In the genomic region with DNA sequence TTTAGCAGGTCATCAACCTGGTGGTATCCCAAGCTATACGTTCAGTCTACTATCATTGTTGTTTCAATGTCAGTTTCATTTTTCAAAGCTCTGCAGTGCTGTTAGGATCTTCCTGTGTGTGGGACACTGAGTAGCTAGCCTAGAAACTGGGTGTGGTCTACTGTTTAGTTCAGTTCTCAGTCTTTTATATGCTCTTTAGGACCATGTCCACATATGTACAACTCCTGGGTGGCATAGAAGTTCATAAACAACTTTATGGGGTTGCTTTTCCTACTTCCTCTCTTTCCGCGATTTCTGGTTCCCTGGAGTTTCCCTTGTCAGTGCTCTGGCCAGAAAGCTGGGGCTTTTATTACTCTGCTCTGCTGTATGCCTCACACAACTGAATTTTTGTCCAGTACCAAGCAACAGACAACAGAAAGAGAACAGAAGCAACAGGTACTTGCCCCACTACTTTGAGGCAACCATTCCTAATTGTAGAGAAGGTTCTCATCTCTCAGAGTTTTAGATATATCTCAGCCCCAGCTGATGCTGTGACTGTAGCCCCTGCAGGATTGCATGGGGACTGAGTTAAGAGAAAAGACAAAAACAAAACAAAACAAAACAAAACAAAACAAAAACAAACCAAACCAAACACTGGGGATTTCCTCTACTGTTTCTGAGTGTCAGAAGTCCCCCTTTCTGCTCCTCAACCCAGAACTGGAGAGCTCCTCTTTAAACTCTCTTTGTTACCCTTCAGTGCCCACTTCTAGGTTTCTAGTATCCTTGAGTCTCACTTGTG, we compare ENCODE assay signal across 12 cellular contexts. TPM values are rescaled to one million over a fixed set of nuclear protein-coding genes. Genes with fewer than 3 reads are reported as not detected.
A peak's percentile ranks its signal among the peaks of the same experiment; 100 is the strongest.
DNase-seq lines count a peak whose midpoint lies in the region; ATAC-seq, FAIRE-seq and TF ChIP-seq lines count a peak whose summit lies in the region.
"Had no signal": no experiment of that assay in that cellular context is flagged by ENCODE, and none has a peak within 500 bp of the region (broad histone marks: within the 10 kb centered on the region; RNA-seq: fewer than 3 reads in every experiment).

No MANE protein-coding gene starts in this region.

- no peak for TF ChIP-seq CTCF in endothelial cell of umbilical vein (IDR thresholded peaks at IDR 0.05; ENCODE audit: extremely low read depth in 1 of 2, insufficient read depth in 1 of 2, low read depth in 1 of 2, low read length in 2 of 2)

- no peak for TF ChIP-seq POLR2A in endothelial cell of umbilical vein (IDR thresholded peaks at IDR 0.05; ENCODE audit: low read depth, low read length)

- FAIRE-seq in endothelial cell of umbilical vein (lab: Jason Lieb, UNC) = peak; percentile 12

- peaks cover 4 to 6% of the 10 kb centered on the region in 2 experiments for H3K36me3 ChIP-seq in endothelial cell of umbilical vein (ENCODE audit: control insufficient read depth in 2 of 2, extremely low read depth in 1 of 2, insufficient read depth in 2 of 2, low read length in 2 of 2)

- H3K4me3 Mint-ChIP-seq in T-helper 2 cell treated with Interferon-gamma antibody and Interleukin-4, amounts not matched to agents 5 μg/mL and 100 μg/mL, for 36 hours = peak overlapping the region; percentile 8
- no peak overlapping the region for H3K4me3 Mint-ChIP-seq in activated T-helper 17 cell treated with anti-CD3 and anti-CD28 coated beads, Interleukin-2, amount 50 U/mL, for 72 hours
- H3K4me3 Mint-ChIP-seq: CD4-positive, alpha-beta T cell had no signal

- no peaks in the 10 kb centered on the region for H3K27me3 ChIP-seq in endothelial cell of umbilical vein (ENCODE audit: control insufficient read depth in 2 of 2, insufficient read depth in 2 of 2, low read length in 2 of 2)

- H3K27me3 Mint-ChIP-seq in T-helper 2 cell treated with Interferon-gamma antibody and Interleukin-4, amounts not matched to agents 5 μg/mL and 100 μg/mL, for 36 hours (ENCODE audit: low read depth) = no peaks in the 10 kb centered on the region
- H3K27me3 Mint-ChIP-seq in activated T-helper 17 cell treated with anti-CD3 and anti-CD28 coated beads, Interleukin-2, amount 50 U/mL, for 72 hours = no peaks in the 10 kb centered on the region
- H3K27me3 Mint-ChIP-seq: CD4-positive, alpha-beta T cell had no signal

- intact Hi-C loops in endothelial cell of umbilical vein (cut with micrococcal nuclease) = no loop called here

- peaks cover 3% of the 10 kb centered on the region for H3K9me3 Mint-ChIP-seq in T-helper 2 cell treated with Interferon-gamma antibody and Interleukin-4, amounts not matched to agents 5 μg/mL and 100 μg/mL, for 36 hours
- H3K9me3 Mint-ChIP-seq in activated T-helper 17 cell treated with anti-CD3 and anti-CD28 coated beads, Interleukin-2, amount 50 U/mL, for 72 hours = no peaks in the 10 kb centered on the region
- H3K9me3 Mint-ChIP-seq: CD4-positive, alpha-beta T cell had no signal

- H3K9me1 ChIP-seq in endothelial cell of umbilical vein (replicated peaks; ENCODE audit: control insufficient read depth, extremely low read depth, insufficient read depth, low read length) = no peaks in the 10 kb centered on the region

- POLR2A ChIA-PET in endothelial cell of umbilical vein (lab: Charles Lee) = no interaction called here

- H3K27ac ChIP-seq in endothelial cell of umbilical vein (ENCODE audit: insufficient read depth, low read depth, low read length) = no peak overlapping the region

- H3K27ac Mint-ChIP-seq in T-helper 2 cell treated with Interferon-gamma antibody and Interleukin-4, amounts not matched to agents 5 μg/mL and 100 μg/mL, for 36 hours = peak overlapping the region; percentile 45
- no peak overlapping the region for H3K27ac Mint-ChIP-seq in activated T-helper 17 cell treated with anti-CD3 and anti-CD28 coated beads, Interleukin-2, amount 50 U/mL, for 72 hours
- H3K27ac Mint-ChIP-seq: CD4-positive, alpha-beta T cell had no signal

- ATAC-seq in GM19372 (IDR thresholded peaks at IDR 0.05; ENCODE audit: low read depth, unreplicated experiment) (peak; percentile 50), HG02870 (IDR thresholded peaks at IDR 0.05; ENCODE audit: unreplicated experiment) (peak; percentile 67)
- no peak for ATAC-seq in activated T-helper 17 cell treated with anti-CD3 and anti-CD28 coated beads, Interleukin-2, amount 50 U/mL, for 72 hours (replicated peaks)

- H3K4me1 Mint-ChIP-seq in T-helper 2 cell treated with Interferon-gamma antibody and Interleukin-4, amounts not matched to agents 5 μg/mL and 100 μg/mL, for 36 hours (ENCODE audit: low read depth) = peaks cover 27% of the 10 kb centered on the region
- H3K4me1 Mint-ChIP-seq in activated T-helper 17 cell treated with anti-CD3 and anti-CD28 coated beads, Interleukin-2, amount 50 U/mL, for 72 hours = peaks cover 5% of the 10 kb centered on the region

- CTCF ChIA-PET in endothelial cell of umbilical vein (lab: Charles Lee) = interaction anchor here (0.8 kb wide), 1 partner anchor 19 kb away, joined by 3 read pairs; no protein-coding TSS in a partner anchor

- BruUV-seq in endothelial cell of umbilical vein (replicated peaks; lab: Mats Ljungman, UMichigan) = no TSS peak

- H3K4me3 ChIP-seq in endothelial cell of umbilical vein (replicated peaks in 1 of 3; ENCODE audit: insufficient read depth in 1 of 3, low read depth in 1 of 3, low read length in 3 of 3) = no peak overlapping the region

- no peak overlapping the region for H3K9ac ChIP-seq in endothelial cell of umbilical vein (replicated peaks; ENCODE audit: extremely low read depth, insufficient read depth, low read length)

- no peaks in the 10 kb centered on the region for H3K4me1 ChIP-seq in endothelial cell of umbilical vein (ENCODE audit: control insufficient read depth, extremely low read depth, insufficient read depth, low read length)

- H3K36me3 Mint-ChIP-seq in T-helper 2 cell treated with Interferon-gamma antibody and Interleukin-4, amounts not matched to agents 5 μg/mL and 100 μg/mL, for 36 hours (ENCODE audit: low read depth) = peaks cover 60% of the 10 kb centered on the region
- peaks cover 76% of the 10 kb centered on the region for H3K36me3 Mint-ChIP-seq in activated T-helper 17 cell treated with anti-CD3 and anti-CD28 coated beads, Interleukin-2, amount 50 U/mL, for 72 hours (ENCODE audit: low read depth)

- no peaks in the 10 kb centered on the region for H4K20me1 ChIP-seq in endothelial cell of umbilical vein (replicated peaks; ENCODE audit: control insufficient read depth, extremely low read depth, insufficient read depth, low read length)

- dilution Hi-C loops in endothelial cell of umbilical vein (cut with MboI; ENCODE audit: extremely low pct_ligation_motif_present, low sequenced_read_pairs) = no loop called here

- H2AFZ ChIP-seq in endothelial cell of umbilical vein (ENCODE audit: low read depth, low read length) = no peak overlapping the region

- H3K4me2 ChIP-seq in endothelial cell of umbilical vein (ENCODE audit: insufficient read depth, low read length) = no peak overlapping the region

- no peak for DNase-seq in T-helper 2 cell treated with Interferon-gamma antibody and Interleukin-4, amounts not matched to agents 5 μg/mL and 100 μg/mL, for 36 hours (ENCODE audit: low spot score)
- DNase-seq in T-helper 2 cell = no peak
- no peak for DNase-seq in endothelial cell of umbilical vein (ENCODE audit: low read depth, low spot score)
- no peak for DNase-seq in NCI-H524 treated with DMSO at 0.1 percent for 48 hours (lab: John Stamatoyannopoulos, UW)
- no peak for DNase-seq in retina
- DNase-seq: 8988T; CD4-positive, alpha-beta T cell; EL; SHP77 treated with DMSO at 0.1 percent for 48 hours had no signal

- H3K9me3 ChIP-seq in endothelial cell of umbilical vein (replicated peaks; ENCODE audit: control insufficient read depth, insufficient read depth, low read length) = no peaks in the 10 kb centered on the region

- H3K79me2 ChIP-seq in endothelial cell of umbilical vein (ENCODE audit: control insufficient read depth, insufficient read depth, low read length) = no peaks in the 10 kb centered on the region

TF ChIP-seq in endothelial cell of umbilical vein, 7 proteins besides CTCF, POLR2A, EP300 and RAD21:
- no peak for TF ChIP-seq FOS (IDR thresholded peaks at IDR 0.05; ENCODE audit: borderline replicate concordance, insufficient read depth, low read length)
- no peak for TF ChIP-seq EZH2 (IDR thresholded peaks at IDR 0.05; ENCODE audit: borderline replicate concordance, low read depth, low read length, severe bottlenecking)
- TF ChIP-seq, protein P1, sequence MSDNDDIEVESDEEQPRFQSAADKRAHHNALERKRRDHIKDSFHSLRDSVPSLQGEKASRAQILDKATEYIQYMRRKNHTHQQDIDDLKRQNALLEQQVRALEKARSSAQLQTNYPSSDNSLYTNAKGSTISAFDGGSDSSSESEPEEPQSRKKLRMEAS (IDR thresholded peaks at IDR 0.05; ENCODE audit: insufficient read depth, insufficient read length) = no peak
- TF ChIP-seq POLR2AphosphoS5 (IDR thresholded peaks at IDR 0.05; ENCODE audit: insufficient read depth, low read depth, low read length) = no peak
- TF ChIP-seq MYC (IDR thresholded peaks at IDR 0.05; ENCODE audit: low read depth, low read length) = no peak
- no peak for TF ChIP-seq JUN (IDR thresholded peaks at IDR 0.05; ENCODE audit: borderline replicate concordance, insufficient read depth, insufficient read length, low read depth)
- no peak for TF ChIP-seq GATA2 (IDR thresholded peaks at IDR 0.05; ENCODE audit: insufficient read depth, insufficient read length, low read depth, low read length)

RNA-seq across cellular contexts. Expression of gene MIS18BP1, which starts 30.3 kb away (rescaled TPM):
- total RNA-seq in endothelial cell of umbilical vein = 41.1 and 43.3 TPM in 2 replicates
- polyA plus RNA-seq in endothelial cell of umbilical vein = 5.9 and 8.9 TPM in 2 replicates
- 13.9 and 15.1 TPM in 2 replicates for polyA plus RNA-seq in endothelial cell of umbilical vein (2011; cell fraction: cytosol; rRNA removed)
- 35.7 and 41.5 TPM in 2 replicates for polyA plus RNA-seq in endothelial cell of umbilical vein (2011; cell fraction: nucleus; rRNA removed)
- 19.6 and 25.0 TPM in 2 replicates for polyA plus RNA-seq in endothelial cell of umbilical vein (2012)
- polyA minus RNA-seq in endothelial cell of umbilical vein = 9.0 and 9.4 TPM in 2 replicates
- 34.0 TPM for polyA minus RNA-seq in endothelial cell of umbilical vein (2011; cell fraction: cytosol; rRNA and poly(A)+ RNA removed)
- polyA minus RNA-seq in endothelial cell of umbilical vein (2011; cell fraction: nucleus; rRNA and poly(A)+ RNA removed) = 38.1 and 39.3 TPM in 2 replicates
- total RNA-seq in activated T-helper 17 cell treated with anti-CD3 and anti-CD28 coated beads, Interleukin-2, amount 50 U/mL, for 72 hours = 10 to 100 TPM; 52.2 to 75.7 TPM
